ENCODE assay signal across 8 cellular contexts in the genomic region with DNA sequence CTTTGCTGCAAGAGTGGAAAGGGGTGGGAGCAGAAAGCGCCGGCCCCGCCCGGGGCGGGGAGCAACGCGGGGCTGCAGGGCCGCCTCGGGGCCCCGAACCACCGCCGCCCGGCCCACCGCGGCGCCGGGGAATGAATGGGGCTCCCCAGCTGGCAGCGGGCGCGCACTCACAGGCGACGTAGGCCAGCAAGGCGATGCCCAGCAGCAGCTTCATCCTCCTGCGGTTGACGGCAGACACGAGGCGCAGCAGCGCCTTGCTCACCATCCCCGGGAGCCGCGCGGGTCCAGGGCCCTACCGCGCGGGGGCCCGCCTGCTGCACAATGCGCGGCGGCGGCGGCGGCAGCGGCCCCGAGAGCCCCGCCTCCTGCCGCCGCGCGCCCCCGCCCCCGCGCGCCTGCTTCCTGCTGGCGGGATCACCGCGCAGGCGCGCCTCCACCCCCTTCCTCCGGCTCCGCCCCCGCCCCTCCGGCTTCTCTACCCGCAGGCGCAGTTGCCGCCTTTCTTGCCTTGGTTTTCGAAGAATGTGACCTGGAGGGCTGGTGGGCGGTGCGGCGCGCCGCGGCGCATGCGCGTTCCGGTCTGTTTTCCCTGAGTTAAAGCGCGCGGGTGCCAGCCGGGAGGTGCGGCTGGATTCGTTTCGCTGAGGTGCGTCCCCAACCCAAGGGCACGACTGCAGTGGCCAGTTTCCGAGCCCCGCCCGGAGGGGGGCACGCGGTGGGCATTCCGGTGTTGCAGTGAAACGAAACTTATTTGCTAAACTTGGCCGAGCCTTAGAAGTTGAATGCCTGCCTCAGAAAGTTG. TPM values are rescaled to one million over a fixed set of nuclear protein-coding genes. Genes with fewer than 3 reads are reported as not detected.
DNase-seq lines count a peak whose midpoint lies in the region; TF ChIP-seq lines count a peak whose summit lies in the region.

A gene (minus strand): TSS at position 325 of the 802 bp plus-strand sequence. CDS start 60 bp downstream, at position 265.

- H3K4me1 ChIP-seq in suprapubic skin = peaks cover 30% of the 10 kb centered on the region

- H3K4me3 Mint-ChIP-seq in HFFc6 = peak within 1 kb of the TSS; percentile 94

- H3K27ac Mint-ChIP-seq in HFFc6 = peak within 1 kb of the TSS; percentile 58

- under 1% methylated on average over 40 of the region's 93 CpGs for WGBS in suprapubic skin

- peaks cover 57% of the 10 kb centered on the region for H3K4me1 Mint-ChIP-seq in HFFc6 (ENCODE audit: low read depth)

- peak within 1 kb of the TSS; percentile 91 for H3K9ac ChIP-seq in SK-N-MC (ENCODE audit: insufficient read length)

- H3K9me3 Mint-ChIP-seq in HFFc6 = no peaks in the 10 kb centered on the region

- peak; percentile 66 for TF ChIP-seq POLR2A in NB4 (IDR thresholded peaks at IDR 0.05; ENCODE audit: extremely low read depth, insufficient read length)
- TF ChIP-seq POLR2A in suprapubic skin (IDR thresholded peaks at IDR 0.05) = no peak

- H3K9me3 ChIP-seq in SK-N-MC (ENCODE audit: low read depth, low read length) = no peaks in the 10 kb centered on the region
- H3K9me3 ChIP-seq in suprapubic skin = no peaks in the 10 kb centered on the region

- H3K27me3 ChIP-seq in suprapubic skin = no peaks in the 10 kb centered on the region

- TF ChIP-seq CTCF in HFFc6 (IDR thresholded peaks at IDR 0.05) (no peak), NB4 (IDR thresholded peaks at IDR 0.05; ENCODE audit: low read depth, low read length) (no peak), suprapubic skin (IDR thresholded peaks at IDR 0.05) (no peak)

- no peaks in the 10 kb centered on the region; the same call in none of the 2 replicates for H3K27me3 Mint-ChIP-seq in HFFc6 (ENCODE audit: insufficient read depth)

- DNase-seq in GM04503 (ENCODE audit: low read depth) (peak; percentile 67), HFFc6 (peak; percentile 96), NB4 (ENCODE audit: low read depth) (peak; percentile 98), SK-N-MC (ENCODE audit: low read depth, low spot score) (peak; percentile 81), germinal center (ENCODE audit: low spot score) (peak; percentile 99), nucleus accumbens (lab: John Stamatoyannopoulos, UW) (peak; percentile 49 to 97 (median 93)), suprapubic skin (ENCODE audit: low spot score in 2 of 2) (peak; percentile 98)
- DNase-seq in activated naive CD4-positive, alpha-beta T cell treated with anti-CD3 and anti-CD28 coated beads, Interleukin-2, amount 50 U/mL, for 16 hours = peak; percentile 98

- H3K27ac ChIP-seq in SK-N-MC (no peak within 1 kb of the TSS), suprapubic skin (peak within 1 kb of the TSS; percentile 73)

- H3K36me3 Mint-ChIP-seq in HFFc6 (ENCODE audit: low read depth) = peaks cover 5% of the 10 kb centered on the region; the same call in 1 of the 2 replicates

- no peak for TF ChIP-seq EP300 in suprapubic skin (IDR thresholded peaks at IDR 0.05)

- H3K4me3 ChIP-seq in NB4 (ENCODE audit: low read depth, low read length) = peak within 1 kb of the TSS; percentile 88
- H3K4me3 ChIP-seq in SK-N-MC = peak within 1 kb of the TSS; percentile 97
- H3K4me3 ChIP-seq in suprapubic skin = peak within 1 kb of the TSS; percentile 67

- H3K36me3 ChIP-seq in SK-N-MC (ENCODE audit: insufficient read depth, low read length) (no peaks in the 10 kb centered on the region), suprapubic skin (no peaks in the 10 kb centered on the region)

RNA-seq across cellular contexts. Expression of the gene that starts here (rescaled TPM):
- 10 to 100 TPM; 40.0 to 51.9 (median 44.5) TPM for total RNA-seq in HFFc6 (2021; fragmentation: NEBNext Ultra II Directional; extraction: Animal tissue kit (Norgen Biotek cat#: 25700))
- total RNA-seq in suprapubic skin = 10 to 100 TPM; 24.6 to 73.3 (median 58.7) TPM
